In genomic region chr3:10404876-10405275, GRCh38 we compare ENCODE assay signal across 22 cellular contexts.
DNase-seq lines count a peak whose midpoint lies in the region; ATAC-seq, FAIRE-seq and TF ChIP-seq lines count a peak whose summit lies in the region.
"Had no signal": no experiment of that assay in that cellular context is flagged by ENCODE, and none has a peak within 500 bp of the region (broad histone marks: within the 10 kb centered on the region; RNA-seq: fewer than 3 reads in every experiment).

No MANE protein-coding gene starts in this region.

- no peak overlapping the region for H2AFZ ChIP-seq in osteoblast (ENCODE audit: low read length)

- TF ChIP-seq RAD21 in A549 (conservative IDR thresholded peaks at IDR 0.05 in 1 of 2, IDR thresholded peaks at IDR 0.05 in 1 of 2) = no peak

- H3K36me3 ChIP-seq in HEK293 (ENCODE audit: control insufficient read depth in 2 of 2, insufficient read depth in 1 of 2, low read length in 2 of 2) (no peaks in the 10 kb centered on the region), bronchial epithelial cell (ENCODE audit: control insufficient read depth, insufficient read depth, low read length) (no peaks in the 10 kb centered on the region), osteoblast (ENCODE audit: insufficient read depth, low read length) (no peaks in the 10 kb centered on the region)
- H3K36me3 ChIP-seq: BE2C had no signal

- TF ChIP-seq CTCF in A549 (IDR thresholded peaks at IDR 0.05) (no peak), HEK293 (tag by site-specific recombination; IDR thresholded peaks at IDR 0.05) (no peak), bronchial epithelial cell (IDR thresholded peaks at IDR 0.05; ENCODE audit: insufficient read depth, low read length, severe bottlenecking) (no peak), osteoblast (IDR thresholded peaks at IDR 0.05; ENCODE audit: extremely low read depth, low read depth, low read length) (no peak)

- no peaks in the 10 kb centered on the region for H3K79me2 ChIP-seq in osteoblast (ENCODE audit: insufficient read depth, low read length)

- DNase-seq in A549 (ENCODE audit: low read depth in 1 of 2, low spot score in 1 of 2) (no peak), bronchial epithelial cell (ENCODE audit: low read depth) (no peak), osteoblast (ENCODE audit: insufficient read length, low spot score, missing footprints) (peak; percentile 14), AG20443 (ENCODE audit: low spot score) (no peak)
- DNase-seq: 8988T; BE2C; C1 segment of cervical spinal cord; CD4-positive, alpha-beta memory T cell; CD4-positive, CD25-positive, alpha-beta regulatory T cell; CD8-positive, alpha-beta memory T cell; COR-L47; DMS 273 treated with DMSO at 0.1 percent for 48 hours; DMS79 treated with DMSO at 0.1 percent for 48 hours; GF-D8 had no signal

- H3K4me3 ChIP-seq in A549 (no peak overlapping the region), HEK293 (ENCODE audit: low read depth, low read length) (no peak overlapping the region), bronchial epithelial cell (ENCODE audit: low read depth, low read length) (no peak overlapping the region), osteoblast (ENCODE audit: insufficient read depth, low read length) (no peak overlapping the region)
- H3K4me3 ChIP-seq: BLaER1 had no signal

- no peaks in the 10 kb centered on the region for H3K27me3 ChIP-seq in bronchial epithelial cell (ENCODE audit: control insufficient read depth, insufficient read depth, low read length)
- peaks cover 2% of the 10 kb centered on the region for H3K27me3 ChIP-seq in osteoblast (ENCODE audit: insufficient read depth, low read length)
- H3K27me3 ChIP-seq: BE2C, BLaER1 had no signal

- FAIRE-seq in A549 (lab: Jason Lieb, UNC) = no peak
- FAIRE-seq in bronchial epithelial cell (lab: Jason Lieb, UNC) = peak; percentile 66
- FAIRE-seq: A204.1, G401.6, GM12891, GM19239 had no signal

- no peak for TF ChIP-seq POLR2A in A549 (IDR thresholded peaks at IDR 0.05; ENCODE audit: low read length)

- CTCF ChIA-PET in A549 (lab: Yijun Ruan, JAX) (interaction anchor here (1.0 to 3.8 kb wide), 5 partner anchors 9 to 353 kb away, joined by 3 to 12 read pairs (median 4); no protein-coding TSS in a partner anchor), HEK293 (lab: Yijun Ruan, JAX) (no interaction called here)

- TF ChIP-seq EP300 in A549 (IDR thresholded peaks at IDR 0.05) = no peak

- H3K4me1 ChIP-seq in A549 (no peaks in the 10 kb centered on the region), HEK293 (ENCODE audit: control insufficient read depth, insufficient read depth, low read length) (no peaks in the 10 kb centered on the region), osteoblast (ENCODE audit: insufficient read depth, low read length) (no peaks in the 10 kb centered on the region)
- H3K4me1 ChIP-seq: BE2C, BLaER1 had no signal

- H3K4me2 ChIP-seq in A549 (no peak overlapping the region), osteoblast (ENCODE audit: insufficient read depth, low read length) (no peak overlapping the region)
- H3K4me2 ChIP-seq: BLaER1 had no signal

- H3K27ac ChIP-seq in A549 (no peak overlapping the region), HEK293 (ENCODE audit: extremely low read depth, low read depth, low read length) (no peak overlapping the region), osteoblast (ENCODE audit: low read depth, low read length) (no peak overlapping the region)
- H3K27ac ChIP-seq: BLaER1 had no signal

- POLR2A ChIA-PET in A549 (lab: Yijun Ruan, JAX) = no interaction called here
- POLR2A ChIA-PET in HEK293 (lab: Yijun Ruan, JAX) = no interaction called here

- no peaks in the 10 kb centered on the region for H4K20me1 ChIP-seq in osteoblast (ENCODE audit: insufficient read depth, low read length)
- H4K20me1 ChIP-seq: BLaER1 had no signal

- no peak for ATAC-seq in A549
- ATAC-seq in HG02798 (IDR thresholded peaks at IDR 0.05; ENCODE audit: poor library complexity, unreplicated experiment) = no peak
- ATAC-seq in HG02610 (IDR thresholded peaks at IDR 0.05; ENCODE audit: unreplicated experiment) = no peak

- WGBS in A549 (ENCODE audit: missing lambda C conversion rate) = 32% methylated on average over 3 of the region's 3 CpGs

- H3K9me3 ChIP-seq in A549 (no peaks in the 10 kb centered on the region), HEK293 (ENCODE audit: control insufficient read depth, insufficient read depth, low read depth, low read length) (no peaks in the 10 kb centered on the region), osteoblast (ENCODE audit: low read depth, low read length) (no peaks in the 10 kb centered on the region)
- H3K9me3 ChIP-seq: BE2C, BLaER1 had no signal

TF ChIP-seq in A549, 52 proteins besides CTCF, POLR2A, EP300 and RAD21:
- TF ChIP-seq RNF2 (IDR thresholded peaks at IDR 0.05; ENCODE audit: borderline replicate concordance, low read depth) = no peak
- peak; percentile 37 for TF ChIP-seq ZFP36 (IDR thresholded peaks at IDR 0.05; ENCODE audit: borderline replicate concordance, partially characterized antibody)

TF ChIP-seq in HEK293, 187 proteins besides CTCF, POLR2A, EP300 and RAD21:
- TF ChIP-seq ZNF350 (tag by site-specific recombination; IDR thresholded peaks at IDR 0.05) = no peak
- no peak for TF ChIP-seq ZFP37 (tag by site-specific recombination; IDR thresholded peaks at IDR 0.05)
- no peak for TF ChIP-seq ZNF488 (tag by site-specific recombination; IDR thresholded peaks at IDR 0.05)
- TF ChIP-seq ZXDB (tag by site-specific recombination; IDR thresholded peaks at IDR 0.05) = no peak
- TF ChIP-seq ZNF768 (tag by site-specific recombination; IDR thresholded peaks at IDR 0.05) = peak; percentile 92
- no peak for TF ChIP-seq ZEB2 (tag by site-specific recombination; IDR thresholded peaks at IDR 0.05)
- TF ChIP-seq ZNF692 (tag by site-specific recombination; IDR thresholded peaks at IDR 0.05) = no peak
- no peak for TF ChIP-seq GLIS1 (tag by site-specific recombination; IDR thresholded peaks at IDR 0.05)
- TF ChIP-seq ZNF223 (tag by site-specific recombination; IDR thresholded peaks at IDR 0.05) = no peak
